Comparison of ENCODE assay signal across 25 cellular contexts in genomic region chr10:127890935-127891334, GRCh38. TPM values are rescaled to one million over a fixed set of nuclear protein-coding genes. Genes with fewer than 3 reads are reported as not detected.
DNase-seq lines count a peak whose midpoint lies in the region; ATAC-seq and TF ChIP-seq lines count a peak whose summit lies in the region.
"Had no signal": no experiment of that assay in that cellular context is flagged by ENCODE, and none has a peak within 500 bp of the region (broad histone marks: within the 10 kb centered on the region; RNA-seq: fewer than 3 reads in every experiment).

No MANE protein-coding gene starts in this region.

- no peaks in the 10 kb centered on the region for H3K9me3 Mint-ChIP-seq in activated CD8-positive, alpha-beta memory T cell treated with anti-CD3 and anti-CD28 coated beads, Interleukin-2, amount 10 ng/mL, durations not matched to agents 7 days and 5 days (ENCODE audit: low read depth)
- H3K9me3 Mint-ChIP-seq in nephron = no peaks in the 10 kb centered on the region
- H3K9me3 Mint-ChIP-seq in activated T-helper 2 cell treated with anti-CD3 and anti-CD28 coated beads, Interferon-gamma antibody, Interleukin-2, Interleukin-4, amounts not matched to agents 10 μg/mL and 5 μg/mL and 100 μg/mL, durations not matched to agents 14 hours and 24 hours and 36 hours = no peaks in the 10 kb centered on the region
- H3K9me3 Mint-ChIP-seq: CD4-positive, alpha-beta memory T cell; IgD-negative memory B cell had no signal

- intact Hi-C loops in activated T-helper 2 cell treated with anti-CD3 and anti-CD28 coated beads, Interferon-gamma antibody, Interleukin-2, Interleukin-4, amounts not matched to agents 10 μg/mL and 5 μg/mL and 100 μg/mL, durations not matched to agents 14 hours and 24 hours and 36 hours (cut with micrococcal nuclease) = no loop called here

- H3K27ac Mint-ChIP-seq in activated CD8-positive, alpha-beta memory T cell treated with anti-CD3 and anti-CD28 coated beads, Interleukin-2, amount 10 ng/mL, durations not matched to agents 7 days and 5 days = no peak overlapping the region
- H3K27ac Mint-ChIP-seq in nephron = no peak overlapping the region
- H3K27ac Mint-ChIP-seq in activated T-helper 2 cell treated with anti-CD3 and anti-CD28 coated beads, Interferon-gamma antibody, Interleukin-2, Interleukin-4, amounts not matched to agents 10 μg/mL and 5 μg/mL and 100 μg/mL, durations not matched to agents 14 hours and 24 hours and 36 hours = no peak overlapping the region
- H3K27ac Mint-ChIP-seq: CD4-positive, alpha-beta memory T cell; IgD-negative memory B cell had no signal

- no peak overlapping the region for H3K4me3 Mint-ChIP-seq in activated CD8-positive, alpha-beta memory T cell treated with anti-CD3 and anti-CD28 coated beads, Interleukin-2, amount 10 ng/mL, durations not matched to agents 7 days and 5 days
- peak overlapping the region in 2 of 3 experiments; percentile 62 to 71 for H3K4me3 Mint-ChIP-seq in nephron
- H3K4me3 Mint-ChIP-seq in activated T-helper 2 cell treated with anti-CD3 and anti-CD28 coated beads, Interferon-gamma antibody, Interleukin-2, Interleukin-4, amounts not matched to agents 10 μg/mL and 5 μg/mL and 100 μg/mL, durations not matched to agents 14 hours and 24 hours and 36 hours (ENCODE audit: low read depth) = no peak overlapping the region
- H3K4me3 Mint-ChIP-seq: CD4-positive, alpha-beta memory T cell; IgD-negative memory B cell had no signal

- peak; percentile 31 for DNase-seq in activated CD8-positive, alpha-beta memory T cell treated with anti-CD3 and anti-CD28 coated beads, Interleukin-2, amount 10 ng/mL, durations not matched to agents 7 days and 5 days
- DNase-seq in activated CD8-positive, alpha-beta memory T cell treated with anti-CD3 and anti-CD28 coated beads, Interleukin-2, amount 50 U/mL, for 4 hours = no peak
- DNase-seq in left lobe of liver (ENCODE audit: low spot score) (no peak), ureter (ENCODE audit: low spot score) (peak; percentile 25), HEK293T (ENCODE audit: extremely low spot score) (no peak)
- no peak for DNase-seq in activated T-helper 2 cell treated with anti-CD3 and anti-CD28 coated beads, Interferon-gamma antibody, Interleukin-2, Interleukin-4, amounts not matched to agents 10 μg/mL and 5 μg/mL and 100 μg/mL, durations not matched to agents 14 hours and 24 hours and 36 hours (ENCODE audit: low spot score)
- DNase-seq: ACHN; Caco-2; CD4-positive, alpha-beta memory T cell; DMS 273 treated with DMSO at 0.1 percent for 48 hours; DND-41; GOT3; NCI-H1105; NCI-H146; NCI-H2029; NCI-H2227 treated with DMSO at 0.1 percent for 48 hours; NCI-H510A treated with DMSO at 0.1 percent for 48 hours; NCI-H774; NK-92 treated with Interleukin-12 subunit alpha and Interleukin-12 subunit beta, amount 100 ng/mL, for 24 hours had no signal

- peaks cover 49% of the 10 kb centered on the region for H3K27me3 Mint-ChIP-seq in activated CD8-positive, alpha-beta memory T cell treated with anti-CD3 and anti-CD28 coated beads, Interleukin-2, amount 10 ng/mL, durations not matched to agents 7 days and 5 days
- peaks cover 16% of the 10 kb centered on the region for H3K27me3 Mint-ChIP-seq in nephron (ENCODE audit: low read depth)
- H3K27me3 Mint-ChIP-seq in activated T-helper 2 cell treated with anti-CD3 and anti-CD28 coated beads, Interferon-gamma antibody, Interleukin-2, Interleukin-4, amounts not matched to agents 10 μg/mL and 5 μg/mL and 100 μg/mL, durations not matched to agents 14 hours and 24 hours and 36 hours (ENCODE audit: low read depth) = peaks cover 15% of the 10 kb centered on the region

- no peak for TF ChIP-seq CTCF in nephron (IDR thresholded peaks at IDR 0.05; ENCODE audit: unreplicated experiment in 3 of 3)

- POLR2A ChIA-PET in HEK293T (lab: Yijun Ruan, JAX) = no interaction called here

- no peaks in the 10 kb centered on the region for H3K36me3 Mint-ChIP-seq in activated CD8-positive, alpha-beta memory T cell treated with anti-CD3 and anti-CD28 coated beads, Interleukin-2, amount 10 ng/mL, durations not matched to agents 7 days and 5 days
- no peaks in the 10 kb centered on the region for H3K36me3 Mint-ChIP-seq in nephron (ENCODE audit: low read depth)
- no peaks in the 10 kb centered on the region for H3K36me3 Mint-ChIP-seq in activated T-helper 2 cell treated with anti-CD3 and anti-CD28 coated beads, Interferon-gamma antibody, Interleukin-2, Interleukin-4, amounts not matched to agents 10 μg/mL and 5 μg/mL and 100 μg/mL, durations not matched to agents 14 hours and 24 hours and 36 hours (ENCODE audit: low read depth)
- H3K36me3 Mint-ChIP-seq: CD4-positive, alpha-beta memory T cell; IgD-negative memory B cell had no signal

- CTCF ChIA-PET in activated CD8-positive, alpha-beta memory T cell treated with anti-CD3 and anti-CD28 coated beads, Interleukin-2, amount 10 ng/mL, durations not matched to agents 7 days and 5 days (lab: Charles Lee) = interaction anchor here (1.2 kb wide), 1 partner anchor 36 kb away, joined by 3 read pairs; no protein-coding TSS in a partner anchor
- CTCF ChIA-PET in HEK293T (lab: Yijun Ruan, JAX) = no interaction called here

- peaks cover 4% of the 10 kb centered on the region for H3K4me1 Mint-ChIP-seq in activated CD8-positive, alpha-beta memory T cell treated with anti-CD3 and anti-CD28 coated beads, Interleukin-2, amount 10 ng/mL, durations not matched to agents 7 days and 5 days
- peaks cover 8% of the 10 kb centered on the region for H3K4me1 Mint-ChIP-seq in nephron
- H3K4me1 Mint-ChIP-seq in activated T-helper 2 cell treated with anti-CD3 and anti-CD28 coated beads, Interferon-gamma antibody, Interleukin-2, Interleukin-4, amounts not matched to agents 10 μg/mL and 5 μg/mL and 100 μg/mL, durations not matched to agents 14 hours and 24 hours and 36 hours (ENCODE audit: low read depth) = no peaks in the 10 kb centered on the region
- H3K4me1 Mint-ChIP-seq: IgD-negative memory B cell had no signal

- no peak for ATAC-seq in activated CD8-positive, alpha-beta memory T cell treated with anti-CD3 and anti-CD28 coated beads, Interleukin-2, amount 10 ng/mL, durations not matched to agents 7 days and 5 days
- ATAC-seq in left lobe of liver = peak; percentile 35
- ATAC-seq in HG03439 (IDR thresholded peaks at IDR 0.05; ENCODE audit: unreplicated experiment) = no peak
- ATAC-seq: HCT116, SK-N-SH treated with all-trans-retinoic acid at 6 μM for 48 hours had no signal

TF ChIP-seq in HEK293T, 16 proteins besides CTCF, POLR2A, EP300 and RAD21:
- no peak for TF ChIP-seq PKNOX1 (IDR thresholded peaks at IDR 0.05)
- TF ChIP-seq HDGF (IDR thresholded peaks at IDR 0.05; ENCODE audit: borderline replicate concordance) = no peak
- TF ChIP-seq SP1 (IDR thresholded peaks at IDR 0.05) = no peak
- no peak for TF ChIP-seq L3MBTL2 (conservative IDR thresholded peaks at IDR 0.05)
- no peak for TF ChIP-seq SUZ12 (IDR thresholded peaks at IDR 0.05)
- no peak for TF ChIP-seq NFRKB (IDR thresholded peaks at IDR 0.05)
- TF ChIP-seq BHLHE40 (IDR thresholded peaks at IDR 0.05; ENCODE audit: borderline replicate concordance) = no peak

RNA-seq across cellular contexts. Expression of gene CLRN3, which starts 1.8 kb away (rescaled TPM):
- not detected for total RNA-seq in activated CD8-positive, alpha-beta memory T cell treated with anti-CD3 and anti-CD28 coated beads, Interleukin-2, amount 10 ng/mL, durations not matched to agents 7 days and 5 days
- 25.1 TPM for total RNA-seq in left lobe of liver
- not detected for total RNA-seq in ureter
- total RNA-seq in activated T-helper 2 cell treated with anti-CD3 and anti-CD28 coated beads, Interferon-gamma antibody, Interleukin-2, Interleukin-4, amounts not matched to agents 10 μg/mL and 5 μg/mL and 100 μg/mL, durations not matched to agents 14 hours and 24 hours and 36 hours = not detected in 2 replicates
- total RNA-seq: CD4-positive, alpha-beta memory T cell; G401 had no signal

RNA-seq across cellular contexts. Expression of gene PTPRE, which starts 16.0 kb away (rescaled TPM):
- total RNA-seq in activated CD8-positive, alpha-beta memory T cell treated with anti-CD3 and anti-CD28 coated beads, Interleukin-2, amount 10 ng/mL, durations not matched to agents 7 days and 5 days = 10 to 100 TPM; 16.5 to 27.1 TPM
- total RNA-seq in left lobe of liver = 1.6 TPM
- 33.0 TPM for total RNA-seq in ureter
- total RNA-seq in activated T-helper 2 cell treated with anti-CD3 and anti-CD28 coated beads, Interferon-gamma antibody, Interleukin-2, Interleukin-4, amounts not matched to agents 10 μg/mL and 5 μg/mL and 100 μg/mL, durations not matched to agents 14 hours and 24 hours and 36 hours = 16.8 and 17.0 TPM in 2 replicates
- total RNA-seq: G401 had no signal

Comparison
In these comparisons a context has a peak if more than half of its experiments do, and no peak if none do; other contexts are left out.
1. DNase-seq: peak in activated CD8-positive, alpha-beta memory T cell treated with anti-CD3 and anti-CD28 coated beads, Interleukin-2, amount 10 ng/mL, durations not matched to agents 7 days and 5 days (single experiment) and ureter (single experiment); none in activated CD8-positive, alpha-beta memory T cell treated with anti-CD3 and anti-CD28 coated beads, Interleukin-2, amount 50 U/mL, for 4 hours (single experiment), left lobe of liver (single experiment), HEK293T (single experiment) and activated T-helper 2 cell treated with anti-CD3 and anti-CD28 coated beads, Interferon-gamma antibody, Interleukin-2, Interleukin-4, amounts not matched to agents 10 μg/mL and 5 μg/mL and 100 μg/mL, durations not matched to agents 14 hours and 24 hours and 36 hours (single experiment).
2. H3K4me3 Mint-ChIP-seq: peak in nephron (2 of 3); none in activated CD8-positive, alpha-beta memory T cell treated with anti-CD3 and anti-CD28 coated beads, Interleukin-2, amount 10 ng/mL, durations not matched to agents 7 days and 5 days (single experiment) and activated T-helper 2 cell treated with anti-CD3 and anti-CD28 coated beads, Interferon-gamma antibody, Interleukin-2, Interleukin-4, amounts not matched to agents 10 μg/mL and 5 μg/mL and 100 μg/mL, durations not matched to agents 14 hours and 24 hours and 36 hours (single experiment).
3. RNA of gene CLRN3, which starts 1.8 kb away (total RNA-seq): 25.1 TPM in left lobe of liver (single experiment); not detected in ureter (single experiment), not detected in activated CD8-positive, alpha-beta memory T cell treated with anti-CD3 and anti-CD28 coated beads, Interleukin-2, amount 10 ng/mL, durations not matched to agents 7 days and 5 days and not detected in activated T-helper 2 cell treated with anti-CD3 and anti-CD28 coated beads, Interferon-gamma antibody, Interleukin-2, Interleukin-4, amounts not matched to agents 10 μg/mL and 5 μg/mL and 100 μg/mL, durations not matched to agents 14 hours and 24 hours and 36 hours; every median in the first group is over 10 times any median in the second.